In genomic region chr3:140319801-140320200, GRCh38 we compare ENCODE assay signal across 14 cellular contexts.
"Had no signal": no experiment of that assay in that cellular context is flagged by ENCODE, and none has a peak within 500 bp of the region (broad histone marks: within the 10 kb centered on the region; RNA-seq: fewer than 3 reads in every experiment).

No MANE protein-coding gene starts in this region.

- ATAC-seq: stimulated activated naive CD8-positive, alpha-beta T cell treated with anti-CD3 and anti-CD28 coated beads, Interleukin-15, Interleukin-2, amounts not matched to agents 100 U/mL and 50 U/mL, for 24 hours had no signal

- H3K27ac Mint-ChIP-seq: activated naive CD8-positive, alpha-beta T cell treated with anti-CD3 and anti-CD28 coated beads, Interleukin-2, amount 10 ng/mL, durations not matched to agents 7 days and 5 days had no signal

- H3K27ac ChIP-seq: breast epithelium had no signal

- H3K4me3 Mint-ChIP-seq: activated naive CD8-positive, alpha-beta T cell treated with anti-CD3 and anti-CD28 coated beads, Interleukin-2, amount 10 ng/mL, durations not matched to agents 7 days and 5 days; neural crest cell had no signal

- H3K4me1 ChIP-seq: breast epithelium had no signal

- H3K9me3 ChIP-seq: breast epithelium had no signal

- H3K4me3 ChIP-seq: breast epithelium had no signal

- H3K36me3 ChIP-seq: breast epithelium had no signal

- DNase-seq: activated CD4-positive, alpha-beta T cell treated with anti-CD3 and anti-CD28 coated beads for 1 hour; activated CD4-positive, alpha-beta T cell treated with anti-CD3 and anti-CD28 coated beads, Interleukin-2, amount 50 U/mL, for 48 hours; activated gamma-delta T cell treated with Interleukin-2 at 50 U/mL for 16 hours; activated naive CD8-positive, alpha-beta T cell treated with anti-CD3 and anti-CD28 coated beads, Interleukin-2, amount 10 ng/mL, durations not matched to agents 7 days and 5 days; activated T-cell treated with anti-CD3 and anti-CD28 coated beads, Interleukin-2, amount 50 U/mL, for 48 hours; aorta; dermis blood vessel endothelial cell; erythroblast; hypothalamus; kidney glomerular epithelial cell; stimulated activated CD4-positive, alpha-beta T cell treated with anti-CD3 and anti-CD28 coated beads, Interleukin-2, amount 100 ng/mL, for 48 hours; stimulated activated naive CD8-positive, alpha-beta T cell treated with anti-CD3 and anti-CD28 coated beads, Interleukin-15, Interleukin-2, amounts not matched to agents 100 U/mL and 50 U/mL, for 24 hours had no signal

- H3K36me3 Mint-ChIP-seq: activated naive CD8-positive, alpha-beta T cell treated with anti-CD3 and anti-CD28 coated beads, Interleukin-2, amount 10 ng/mL, durations not matched to agents 7 days and 5 days had no signal

- H3K4me1 Mint-ChIP-seq: activated naive CD8-positive, alpha-beta T cell treated with anti-CD3 and anti-CD28 coated beads, Interleukin-2, amount 10 ng/mL, durations not matched to agents 7 days and 5 days; neural crest cell had no signal

- H3K9me3 Mint-ChIP-seq: activated naive CD8-positive, alpha-beta T cell treated with anti-CD3 and anti-CD28 coated beads, Interleukin-2, amount 10 ng/mL, durations not matched to agents 7 days and 5 days; neural crest cell had no signal

- H3K27me3 ChIP-seq: breast epithelium had no signal
